ENCODE assay signal across 1 cellular context in the genomic region with DNA sequence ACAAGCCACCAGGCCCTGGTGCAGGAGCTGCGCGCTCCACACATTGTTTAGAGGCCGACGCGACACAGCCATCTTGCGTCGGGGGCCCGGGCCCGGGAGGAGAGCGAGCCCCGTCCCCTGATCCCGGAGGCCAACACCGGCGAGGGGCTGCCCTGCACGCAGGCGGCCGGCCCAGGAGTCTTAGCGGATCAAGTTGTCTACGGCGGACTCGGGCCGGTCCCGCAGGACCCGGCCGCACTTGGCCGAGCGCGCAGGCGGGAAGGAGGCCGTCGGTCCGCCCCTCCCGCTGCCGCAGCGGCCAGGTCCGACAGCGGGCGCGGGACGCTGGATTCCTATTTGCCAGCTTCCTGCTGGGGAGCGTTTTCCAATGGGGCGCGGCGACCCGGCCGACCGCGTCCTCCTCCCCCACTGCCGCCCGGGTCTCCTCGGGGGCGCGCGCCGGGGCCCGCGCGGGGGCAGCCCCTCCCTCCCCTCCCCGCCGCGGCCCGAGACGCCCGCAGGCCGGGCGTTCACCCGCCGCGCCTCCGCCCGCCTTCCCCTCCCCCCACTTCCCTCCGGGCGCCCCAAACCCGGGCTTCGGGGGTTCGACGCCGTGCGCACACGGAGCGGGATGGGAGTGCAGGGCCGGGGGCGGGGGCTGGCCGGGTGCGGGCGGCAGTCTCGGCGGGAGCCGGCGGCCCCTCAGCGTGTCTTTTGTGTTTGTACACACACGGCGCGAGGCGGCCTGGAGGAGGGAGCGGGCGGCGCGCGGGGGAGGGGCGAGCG.
A peak's percentile ranks its signal among the peaks of the same experiment; 100 is the strongest.
TF ChIP-seq lines count a peak whose summit lies in the region.

No MANE protein-coding gene starts in this region.

TF ChIP-seq in H1, 55 proteins besides CTCF, POLR2A, EP300 and RAD21:
- no peak for TF ChIP-seq KDM4A (IDR thresholded peaks at IDR 0.05; ENCODE audit: low read depth, low read length, severe bottlenecking)
- TF ChIP-seq GTF2F1 (IDR thresholded peaks at IDR 0.05; ENCODE audit: borderline replicate concordance, low read depth, low read length), result 0 out of 2 replicates have a peak, but pooled peaks have one; percentile 32
- no peak for TF ChIP-seq RNF2 (IDR thresholded peaks at IDR 0.05; ENCODE audit: borderline replicate concordance, low read depth, low read length, missing control alignments, poor library complexity, severe bottlenecking)
- TF ChIP-seq TBP (IDR thresholded peaks at IDR 0.05; ENCODE audit: low read depth, low read length), result peak; percentile 35; the same call in 1 of the 2 replicates
- peak; percentile 83 for TF ChIP-seq ASH2L (IDR thresholded peaks at IDR 0.05; ENCODE audit: low read length)
- peak; percentile 6 for TF ChIP-seq SAP30 (IDR thresholded peaks at IDR 0.05; ENCODE audit: insufficient read depth, insufficient replicate concordance, low read length)
- peak; percentile 86 for TF ChIP-seq TAF1 (IDR thresholded peaks at IDR 0.05; ENCODE audit: low read depth, low read length)
- no peak for TF ChIP-seq TCF12 (IDR thresholded peaks at IDR 0.05; ENCODE audit: low read depth, low read length)
- TF ChIP-seq MAX (IDR thresholded peaks at IDR 0.05), result peak; percentile 58
- TF ChIP-seq PHF8 (conservative IDR thresholded peaks at IDR 0.05; ENCODE audit: low read depth, low read length), result peak; percentile 88
- TF ChIP-seq HDAC6 (IDR thresholded peaks at IDR 0.05; ENCODE audit: low read depth, low read length), result no peak
- no peak for TF ChIP-seq CHD2 (IDR thresholded peaks at IDR 0.05; ENCODE audit: low read length)
- TF ChIP-seq KDM1A (IDR thresholded peaks at IDR 0.05; ENCODE audit: borderline replicate concordance, low read length), result no peak
- 0 out of 2 replicates have a peak, but pooled peaks have one; percentile 7 for TF ChIP-seq YY1 (IDR thresholded peaks at IDR 0.05; ENCODE audit: low read depth, low read length)
- TF ChIP-seq HDAC2 (IDR thresholded peaks at IDR 0.05; ENCODE audit: borderline replicate concordance in 1 of 2, low read depth in 2 of 2, low read length in 2 of 2), result peak; percentile 44 to 63; a peak in 1 of 4 replicates
